ENCODE assay signal across 23 cellular contexts in the genomic region with DNA sequence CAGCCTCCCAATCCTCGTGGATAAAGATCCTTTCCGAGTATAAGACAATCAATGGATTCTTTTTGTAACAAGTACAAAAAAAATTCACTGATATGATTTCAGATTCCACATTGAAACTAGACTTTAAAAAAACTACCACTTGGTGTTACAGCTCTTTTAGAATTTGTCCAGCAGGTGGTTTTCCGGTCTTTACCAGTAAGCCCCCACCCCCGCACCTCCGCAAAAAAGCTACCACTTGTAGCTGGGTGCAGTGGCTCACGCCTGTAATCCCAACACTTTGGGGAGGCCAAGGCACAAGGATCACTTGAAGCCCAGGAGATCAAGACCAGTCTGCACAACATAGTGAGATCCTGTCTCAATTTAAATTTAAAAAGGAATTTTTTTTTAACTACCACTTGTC. TPM values are rescaled to one million over a fixed set of nuclear protein-coding genes. Genes with fewer than 3 reads are reported as not detected.
"Had no signal": no experiment of that assay in that cellular context is flagged by ENCODE, and none has a peak within 500 bp of the region (broad histone marks: within the 10 kb centered on the region; RNA-seq: fewer than 3 reads in every experiment).

No MANE protein-coding gene starts in this region.

- H3K36me3 ChIP-seq: cardiac muscle cell, gastroesophageal sphincter, prostate gland, thyroid gland had no signal

- H3K4me1 Mint-ChIP-seq: natural killer cell had no signal

- H3K9me3 Mint-ChIP-seq: activated naive CD8-positive, alpha-beta T cell treated with anti-CD3 and anti-CD28 coated beads, Interleukin-2, amount 50 U/mL, for 24 hours; activated T-cell treated with anti-CD3 and anti-CD28 coated beads, Interleukin-2, amount 50 U/mL, for 72 hours; natural killer cell had no signal

- H3K27me3 ChIP-seq: body of pancreas, cardiac muscle cell, thyroid gland had no signal

- H3K9me3 ChIP-seq: body of pancreas, gastroesophageal sphincter, prostate gland, thyroid gland had no signal

- ATAC-seq: activated naive CD8-positive, alpha-beta T cell treated with anti-CD3 and anti-CD28 coated beads, Interleukin-2, amount 50 U/mL, for 24 hours; activated T-cell treated with anti-CD3 and anti-CD28 coated beads, Interleukin-2, amount 50 U/mL, for 72 hours; body of pancreas; gastroesophageal sphincter; left ventricle myocardium superior; natural killer cell had no signal

- H3K4me3 ChIP-seq: body of pancreas, cardiac muscle cell, gastroesophageal sphincter, prostate gland, thyroid gland had no signal

- H3K4me3 Mint-ChIP-seq: activated naive CD8-positive, alpha-beta T cell treated with anti-CD3 and anti-CD28 coated beads, Interleukin-2, amount 50 U/mL, for 24 hours; activated T-cell treated with anti-CD3 and anti-CD28 coated beads, Interleukin-2, amount 50 U/mL, for 72 hours; natural killer cell had no signal

- H3K36me3 Mint-ChIP-seq: natural killer cell had no signal

- H3K27ac ChIP-seq: body of pancreas, cardiac muscle cell, epithelial cell of prostate, gastroesophageal sphincter, prostate gland, thyroid gland had no signal

- H3K27ac Mint-ChIP-seq: activated naive CD8-positive, alpha-beta T cell treated with anti-CD3 and anti-CD28 coated beads, Interleukin-2, amount 50 U/mL, for 24 hours; activated T-cell treated with anti-CD3 and anti-CD28 coated beads, Interleukin-2, amount 50 U/mL, for 72 hours; natural killer cell had no signal

- DNase-seq: activated CD4-positive, alpha-beta T cell treated with anti-CD3 and anti-CD28 coated beads, Interleukin-2, amount 50 U/mL, for 1 hour; activated CD4-positive, CD25-positive, alpha-beta regulatory T cell; activated effector memory CD4-positive, alpha-beta T cell treated with Interleukin-2 at 50 U/mL for 16 hours; activated naive CD4-positive, alpha-beta T cell treated with anti-CD3 and anti-CD28 coated beads, Interleukin-2, amount 50 U/mL, for 16 hours; activated naive CD8-positive, alpha-beta T cell treated with anti-CD3 and anti-CD28 coated beads, Interleukin-2, amount 50 U/mL, for 24 hours; anterior cingulate cortex; body of pancreas; cortex of kidney; head of caudate nucleus; hypothalamus; left ventricle myocardium superior; midbrain; natural killer cell; stimulated activated CD4-positive, alpha-beta T cell treated with anti-CD3 and anti-CD28 coated beads, Interleukin-4, amount 100 ng/mL, for 1 hour; stimulated activated naive CD4-positive, alpha-beta T cell treated with Interleukin-2 at 50 U/mL for 16 hours; substantia nigra; T1000; thyroid gland had no signal

- H3K4me1 ChIP-seq: body of pancreas, gastroesophageal sphincter, prostate gland, thyroid gland had no signal

RNA-seq across cellular contexts. Expression of a gene that starts 19.8 kb away (rescaled TPM):
- total RNA-seq: left ventricle myocardium superior had no signal
